8 cellular contexts compared by ENCODE assay signal in the genomic region with DNA sequence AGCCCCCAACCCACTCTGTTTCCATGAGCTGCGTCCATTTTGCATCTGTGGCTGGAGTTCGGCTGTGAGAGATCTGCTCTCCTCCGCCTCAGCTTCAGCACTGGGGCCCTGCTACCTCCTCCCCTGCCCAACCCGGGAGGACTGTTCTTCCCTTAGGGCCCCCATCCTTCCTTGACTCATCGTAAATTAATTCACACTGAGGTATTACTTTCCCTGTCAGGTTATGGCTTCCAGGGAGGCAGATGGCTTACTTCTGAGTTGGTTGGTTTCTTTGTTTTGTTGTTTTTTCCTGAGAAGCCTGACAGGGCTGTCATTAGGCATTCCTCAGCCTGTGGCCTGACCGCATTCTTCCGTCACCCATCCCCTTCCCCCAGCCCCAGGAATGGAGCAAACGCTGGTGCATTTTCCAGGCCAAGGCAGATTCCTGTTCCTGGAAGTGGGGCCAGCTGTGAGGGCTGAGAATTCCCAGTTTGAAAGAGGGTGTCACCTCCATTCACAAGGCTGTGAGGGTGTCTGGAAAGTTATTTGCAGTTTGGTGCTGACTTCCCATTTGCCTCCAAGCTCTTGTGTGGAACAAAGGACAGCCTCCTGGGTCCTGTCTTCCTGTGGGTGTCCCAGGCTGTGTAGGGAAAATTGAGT. TPM values are rescaled to one million over a fixed set of nuclear protein-coding genes. Genes with fewer than 3 reads are reported as not detected.
DNase-seq lines count a peak whose midpoint lies in the region; ATAC-seq and TF ChIP-seq lines count a peak whose summit lies in the region.

No MANE protein-coding gene starts in this region.

- H3K4me1 Mint-ChIP-seq in osteocyte (ENCODE audit: unreplicated experiment), result peaks cover 57% of the 10 kb centered on the region
- peaks cover 4% of the 10 kb centered on the region for H3K4me1 Mint-ChIP-seq in stimulated activated effector memory CD8-positive, alpha-beta T cell treated with anti-CD3 and anti-CD28 coated beads, Interleukin-12 subunit alpha, Interleukin-12 subunit beta, amount 100 ng/mL, for 72 hours

- no peaks in the 10 kb centered on the region for H3K36me3 ChIP-seq in Panc1 (ENCODE audit: control insufficient read depth, insufficient read depth, low read length)

- POLR2A ChIA-PET in Panc1 (lab: Charles Lee), result no interaction called here

- no peaks in the 10 kb centered on the region for H3K27me3 Mint-ChIP-seq in osteocyte (ENCODE audit: unreplicated experiment)

- H3K9me3 Mint-ChIP-seq in osteocyte (ENCODE audit: unreplicated experiment), result peaks cover 15% of the 10 kb centered on the region
- H3K9me3 Mint-ChIP-seq in stimulated activated effector memory CD8-positive, alpha-beta T cell treated with anti-CD3 and anti-CD28 coated beads, Interleukin-12 subunit alpha, Interleukin-12 subunit beta, amount 100 ng/mL, for 72 hours, result peaks cover 15% of the 10 kb centered on the region

- in situ Hi-C loops in Panc1 (cut with HindIII; ENCODE audit: low pct_unique_long_range_greater_than_20kb, low sequenced_read_pairs), result no loop called here

- H3K27ac ChIP-seq in Panc1 (ENCODE audit: low read length), result peak overlapping the region; percentile 83

- peaks cover 5% of the 10 kb centered on the region for H3K36me3 Mint-ChIP-seq in osteocyte (ENCODE audit: unreplicated experiment)
- H3K36me3 Mint-ChIP-seq in stimulated activated effector memory CD8-positive, alpha-beta T cell treated with anti-CD3 and anti-CD28 coated beads, Interleukin-12 subunit alpha, Interleukin-12 subunit beta, amount 100 ng/mL, for 72 hours, result no peaks in the 10 kb centered on the region

- peak overlapping the region; percentile 35 for H3K4me3 Mint-ChIP-seq in osteocyte (ENCODE audit: unreplicated experiment)
- H3K4me3 Mint-ChIP-seq in stimulated activated effector memory CD8-positive, alpha-beta T cell treated with anti-CD3 and anti-CD28 coated beads, Interleukin-12 subunit alpha, Interleukin-12 subunit beta, amount 100 ng/mL, for 72 hours, result no peak overlapping the region

- TF ChIP-seq CTCF in Panc1 (IDR thresholded peaks at IDR 0.05), result no peak
- no peak for TF ChIP-seq CTCF in fibroblast of mammary gland (conservative IDR thresholded peaks at IDR 0.05; ENCODE audit: control insufficient read depth, insufficient read depth, low read depth, low read length)
- no peak for TF ChIP-seq CTCF in osteocyte (IDR thresholded peaks at IDR 0.05)

- ATAC-seq in Panc1, result peak; percentile 89
- ATAC-seq in HG03439 (IDR thresholded peaks at IDR 0.05; ENCODE audit: unreplicated experiment), result no peak
- ATAC-seq in HG03108 (IDR thresholded peaks at IDR 0.05; ENCODE audit: unreplicated experiment), result no peak
- ATAC-seq in GM19035 (IDR thresholded peaks at IDR 0.05; ENCODE audit: unreplicated experiment), result no peak
- no peak for ATAC-seq in stimulated activated effector memory CD8-positive, alpha-beta T cell treated with anti-CD3 and anti-CD28 coated beads, Interleukin-12 subunit alpha, Interleukin-12 subunit beta, amount 100 ng/mL, for 72 hours

- DNase-seq in COLO829 (ENCODE audit: low spot score) (peak; percentile 90), Panc1 (ENCODE audit: low read depth, low spot score) (peak; percentile 84), fibroblast of mammary gland (ENCODE audit: low read depth) (peak; percentile 95), osteocyte (ENCODE audit: extremely low spot score, unreplicated experiment) (peak; percentile 94)
- no peak for DNase-seq in stimulated activated effector memory CD8-positive, alpha-beta T cell treated with anti-CD3 and anti-CD28 coated beads, Interleukin-12 subunit alpha, Interleukin-12 subunit beta, amount 100 ng/mL, for 72 hours (ENCODE audit: low spot score in 2 of 2)

- H3K4me3 ChIP-seq in Panc1 (ENCODE audit: low read depth in 2 of 2, low read length in 2 of 2), result peak overlapping the region in 1 of 2 experiments; percentile 33; a peak in 2 of 4 replicates
- no peak overlapping the region for H3K4me3 ChIP-seq in fibroblast of mammary gland (ENCODE audit: control insufficient read depth, low read depth, low read length)

- no peaks in the 10 kb centered on the region for H3K27me3 ChIP-seq in Panc1 (ENCODE audit: control insufficient read depth, insufficient read depth, low read length)

- BruUV-seq in Panc1 (replicated peaks; lab: Mats Ljungman, UMichigan), result no TSS peak

- peaks cover 15% of the 10 kb centered on the region for H3K4me1 ChIP-seq in Panc1 (ENCODE audit: control insufficient read depth, insufficient read depth, low read length)

- CTCF ChIA-PET in Panc1 (lab: Charles Lee), result no interaction called here

- peaks cover 10% of the 10 kb centered on the region; the same call in 1 of the 2 replicates for H3K9me3 ChIP-seq in Panc1 (ENCODE audit: control insufficient read depth, insufficient read depth, low read depth, low read length)

- peak overlapping the region; percentile 100 for H3K27ac Mint-ChIP-seq in osteocyte (ENCODE audit: unreplicated experiment)
- H3K27ac Mint-ChIP-seq in stimulated activated effector memory CD8-positive, alpha-beta T cell treated with anti-CD3 and anti-CD28 coated beads, Interleukin-12 subunit alpha, Interleukin-12 subunit beta, amount 100 ng/mL, for 72 hours, result no peak overlapping the region

- intact Hi-C loops in Panc1 (cut with micrococcal nuclease; ENCODE audit: unreplicated experiment), result no loop called here

RNA-seq across cellular contexts. Expression of a gene that starts 11.6 kb away (rescaled TPM):
- total RNA-seq in Panc1 (2021; ENCODE audit: unreplicated experiment), result not detected
- polyA plus RNA-seq in Panc1 (2012; ENCODE audit: insufficient read length), result not detected
- total RNA-seq in osteocyte, result 0.51 TPM in 1 of 2 replicates, not detected in the other

RNA-seq across cellular contexts. Expression of a gene that starts 24.1 kb away (rescaled TPM):
- total RNA-seq in Panc1 (2021; ENCODE audit: unreplicated experiment) (7.6 TPM), osteocyte (not detected in 2 replicates)
- not detected for polyA plus RNA-seq in Panc1 (2012; ENCODE audit: insufficient read length)

Comparison
In these comparisons a context has a peak if more than half of its experiments do, and no peak if none do; other contexts are left out.
1. DNase-seq: peak in COLO829 (single experiment), Panc1 (single experiment), fibroblast of mammary gland (single experiment) and osteocyte (single experiment); none in stimulated activated effector memory CD8-positive, alpha-beta T cell treated with anti-CD3 and anti-CD28 coated beads, Interleukin-12 subunit alpha, Interleukin-12 subunit beta, amount 100 ng/mL, for 72 hours (0 of 2).